ENCODE assay signal across 8 cellular contexts in the genomic region with DNA sequence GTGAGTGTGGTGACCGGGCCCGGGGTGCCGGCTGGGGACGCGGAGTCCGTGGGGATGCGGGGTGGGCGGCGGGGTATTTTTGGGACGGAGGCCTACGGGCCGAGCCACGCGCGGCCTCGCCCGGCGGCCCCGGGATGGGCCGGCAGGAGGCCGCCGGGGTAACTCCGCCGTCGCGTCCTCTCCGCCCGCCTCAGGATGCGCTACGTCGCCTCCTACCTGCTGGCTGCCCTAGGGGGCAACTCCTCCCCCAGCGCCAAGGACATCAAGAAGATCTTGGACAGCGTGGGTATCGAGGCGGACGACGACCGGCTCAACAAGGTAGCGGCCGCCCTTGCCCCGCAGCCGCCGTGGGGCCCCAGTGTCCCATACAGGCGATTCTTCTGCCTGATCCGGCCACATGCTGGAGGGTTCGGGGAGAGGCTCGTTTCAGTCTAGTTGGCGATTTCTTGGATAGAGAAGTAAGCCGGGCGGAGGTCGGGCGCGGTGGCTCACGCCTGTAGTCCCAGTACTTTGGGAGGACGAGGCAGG. TPM values are rescaled to one million over a fixed set of nuclear protein-coding genes. Genes with fewer than 3 reads are reported as not detected.
DNase-seq lines count a peak whose midpoint lies in the region; ATAC-seq and TF ChIP-seq lines count a peak whose summit lies in the region.

No MANE protein-coding gene starts in this region.

- CTCF ChIA-PET in HCT116 (lab: Charles Lee) = interaction anchor here (1.0 kb wide), 1 partner anchor 28 kb away, joined by 7 read pairs; no protein-coding TSS in a partner anchor

- no TSS peak for BruUV-seq in HCT116 (replicated peaks; lab: Mats Ljungman, UMichigan)

- H3K4me3 ChIP-seq in AG10803 (ENCODE audit: low read length) (peak overlapping the region; percentile 90), HCT116 (replicated peaks in 1 of 2; ENCODE audit: low read depth in 1 of 2, low read length in 2 of 2) (peak overlapping the region; percentile 82 to 97), testis (peak overlapping the region; percentile 88 to 96)

- ATAC-seq in HCT116 = no peak

- H3K36me3 Mint-ChIP-seq in activated naive CD4-positive, alpha-beta T cell treated with anti-CD3 and anti-CD28 coated beads, Interleukin-2, amount 50 U/mL, for 24 hours = peaks cover 16% of the 10 kb centered on the region
- no peaks in the 10 kb centered on the region for H3K36me3 Mint-ChIP-seq in immature natural killer cell

- H3K9me3 Mint-ChIP-seq in activated naive CD4-positive, alpha-beta T cell treated with anti-CD3 and anti-CD28 coated beads, Interleukin-2, amount 50 U/mL, for 24 hours = no peaks in the 10 kb centered on the region
- H3K9me3 Mint-ChIP-seq in immature natural killer cell = no peaks in the 10 kb centered on the region

- H3K27ac ChIP-seq in HCT116 (ENCODE audit: low read depth, low read length) (peak overlapping the region; percentile 93), testis (peak overlapping the region; percentile 96 to 98)

- H4K20me1 ChIP-seq in HCT116 (ENCODE audit: insufficient read depth) = peaks cover 17% of the 10 kb centered on the region; the same call in 1 of the 2 replicates

- H3K4me2 ChIP-seq in HCT116 (ENCODE audit: low read length) = peak overlapping the region; percentile 88

- peak overlapping the region; percentile 100 for H3K9ac ChIP-seq in HCT116 (ENCODE audit: low read length)

- peaks cover 17 to 52% of the 10 kb centered on the region in 2 experiments for H3K4me1 ChIP-seq in HCT116 (ENCODE audit: control insufficient read depth in 1 of 2, insufficient read depth in 2 of 2, low read length in 2 of 2)
- H3K4me1 ChIP-seq in testis = peaks cover 18% of the 10 kb centered on the region

- H3K36me3 ChIP-seq in HCT116 (ENCODE audit: control insufficient read depth in 1 of 2, insufficient read depth in 2 of 2, low read length in 2 of 2) = peaks cover 21 to 38% of the 10 kb centered on the region in 2 experiments
- H3K36me3 ChIP-seq in testis (ENCODE audit: low read depth, missing control alignments) = no peaks in the 10 kb centered on the region

- H3K9me2 ChIP-seq in HCT116 (ENCODE audit: insufficient read depth) = no peaks in the 10 kb centered on the region

- peaks cover 28% of the 10 kb centered on the region for H3K4me1 Mint-ChIP-seq in activated naive CD4-positive, alpha-beta T cell treated with anti-CD3 and anti-CD28 coated beads, Interleukin-2, amount 50 U/mL, for 24 hours
- H3K4me1 Mint-ChIP-seq in immature natural killer cell = peaks cover 33 to 38% of the 10 kb centered on the region in 2 donors

- POLR2A ChIA-PET in HCT116 (lab: Charles Lee) = interaction anchor here (1.0 to 4.4 kb wide), 7 partner anchors 9 to 25 kb away, joined by 4 to 45 read pairs (median 9); a partner anchor contains a TSS

- TF ChIP-seq POLR2A in HCT116 (IDR thresholded peaks at IDR 0.05; ENCODE audit: borderline replicate concordance, extremely low read depth, insufficient read depth, insufficient read length) (no peak), testis (IDR thresholded peaks at IDR 0.05) (no peak)

- TF ChIP-seq RAD21 in HCT116 (IDR thresholded peaks at IDR 0.05; ENCODE audit: low read depth) = no peak

- WGBS in testis, 2 donors = 1 to 2% methylated on average over 17 to 36 of the region's 55 CpGs

- H3K79me2 ChIP-seq in HCT116 (ENCODE audit: insufficient read depth, low read length) = peaks cover 52% of the 10 kb centered on the region

- H3K4me3 Mint-ChIP-seq in activated naive CD4-positive, alpha-beta T cell treated with anti-CD3 and anti-CD28 coated beads, Interleukin-2, amount 50 U/mL, for 24 hours = peak overlapping the region; percentile 93
- peak overlapping the region; percentile 94 to 98 (median 95) for H3K4me3 Mint-ChIP-seq in immature natural killer cell

- H2AFZ ChIP-seq in HCT116 (ENCODE audit: low read depth, low read length, poor library complexity, severe bottlenecking) = no peak overlapping the region

- in situ Hi-C loops in KBM-7 (cut with MboI; ENCODE audit: low pct_unique_long_range_greater_than_20kb, low sequenced_read_pairs) = no loop called here

- no peak for TF ChIP-seq CTCF in AG10803 (conservative IDR thresholded peaks at IDR 0.05; ENCODE audit: low read length)
- TF ChIP-seq CTCF in HCT116 (IDR thresholded peaks at IDR 0.05 in 2 of 3, conservative IDR thresholded peaks at IDR 0.05 in 1 of 3; ENCODE audit: borderline replicate concordance in 1 of 3, insufficient read depth in 1 of 3, low read depth in 2 of 3, low read length in 2 of 3) = no peak
- TF ChIP-seq CTCF in testis (IDR thresholded peaks at IDR 0.05) = peak in 1 of 3 experiments; percentile 18

- H3K27ac Mint-ChIP-seq in activated naive CD4-positive, alpha-beta T cell treated with anti-CD3 and anti-CD28 coated beads, Interleukin-2, amount 50 U/mL, for 24 hours = peak overlapping the region; percentile 98
- H3K27ac Mint-ChIP-seq in immature natural killer cell = peak overlapping the region; percentile 96 to 99 (median 98)

- intact Hi-C loops in HCT116 (cut with micrococcal nuclease) (no loop called here), testis (cut with DNase I; ENCODE audit: low total_unique reads) (no loop called here)

- H3K27me3 Mint-ChIP-seq in activated naive CD4-positive, alpha-beta T cell treated with anti-CD3 and anti-CD28 coated beads, Interleukin-2, amount 50 U/mL, for 24 hours = no peaks in the 10 kb centered on the region
- peaks cover 5 to 21% (median 9%) of the 10 kb centered on the region in 3 donors for H3K27me3 Mint-ChIP-seq in immature natural killer cell (ENCODE audit: low read depth in 3 of 3)

- RAD21 ChIA-PET in HCT116 (lab: Charles Lee; ENCODE audit: low non-redundant PET in 1 of 2, low total read pairs in 2 of 2, uncharacterized antibody in 2 of 2, unreplicated experiment in 2 of 2) = no interaction called here

- H3K27me3 ChIP-seq in HCT116 (ENCODE audit: insufficient read depth, low read length) = no peaks in the 10 kb centered on the region
- H3K27me3 ChIP-seq in testis = no peaks in the 10 kb centered on the region

- no peak for DNase-seq in AG10803 (ENCODE audit: low read depth)
- no peak for DNase-seq in HCT116 (ENCODE audit: low read depth, low spot score)
- no peak for DNase-seq in immature natural killer cell
- no peak for DNase-seq in testis
- DNase-seq in KBM-7 = no peak
- no peak for DNase-seq in DMS 273 treated with DMSO at 0.1 percent for 48 hours (lab: John Stamatoyannopoulos, UW)
- no peak for DNase-seq in 8988T

- H3K9me3 ChIP-seq in HCT116 (ENCODE audit: control insufficient read depth in 1 of 2, insufficient read depth in 1 of 2, low read depth in 1 of 2, low read length in 2 of 2) (no peaks in the 10 kb centered on the region), testis (no peaks in the 10 kb centered on the region)

TF ChIP-seq in HCT116, 20 proteins besides CTCF, POLR2A, EP300 and RAD21 (continues in another document):
- TF ChIP-seq EZH2 (IDR thresholded peaks at IDR 0.05) (no peak), ELF1 (IDR thresholded peaks at IDR 0.05; ENCODE audit: borderline replicate concordance, low read depth) (no peak), POLR2AphosphoS5 (IDR thresholded peaks at IDR 0.05; ENCODE audit: low read depth, low read length) (no peak), ZFX (IDR thresholded peaks at IDR 0.05) (no peak; the same call in 1 of the 2 replicates), TCF7L2 (IDR thresholded peaks at IDR 0.05; ENCODE audit: borderline replicate concordance, extremely low read depth, insufficient read depth, insufficient read length) (no peak), EZH2phosphoT487 (IDR thresholded peaks at IDR 0.05; ENCODE audit: borderline replicate concordance) (no peak)
- TF ChIP-seq, protein P1, sequence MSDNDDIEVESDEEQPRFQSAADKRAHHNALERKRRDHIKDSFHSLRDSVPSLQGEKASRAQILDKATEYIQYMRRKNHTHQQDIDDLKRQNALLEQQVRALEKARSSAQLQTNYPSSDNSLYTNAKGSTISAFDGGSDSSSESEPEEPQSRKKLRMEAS (IDR thresholded peaks at IDR 0.05) = no peak

RNA-seq across cellular contexts. Expression of a gene that starts 0.3 kb away (rescaled TPM):
- total RNA-seq in HCT116 (2021; ENCODE audit: unreplicated experiment) (3,615 TPM), testis (100 to 1,000 TPM; 193 to 864 TPM)
- polyA plus RNA-seq in HCT116 (2012) = 3,759 and 4,714 TPM in 2 replicates
- polyA plus RNA-seq in immature natural killer cell (1,000 to 10,000 TPM in 2 of 3 donors, 100 to 1,000 TPM in 1; 640 to 2,076 (median 1,474) TPM), testis (ENCODE audit: insufficient read depth, low read depth, low replicate concordance) (943 TPM)

RNA-seq across cellular contexts. Expression of a gene that starts 5.1 kb away (rescaled TPM):
- total RNA-seq in HCT116 (2021; ENCODE audit: unreplicated experiment) = 41.5 TPM
- 28.2 and 28.3 TPM in 2 replicates for polyA plus RNA-seq in HCT116 (2012)
- 1 to 10 TPM; 2.6 to 7.7 (median 2.7) TPM for polyA plus RNA-seq in immature natural killer cell
- total RNA-seq in testis = 10 to 100 TPM; 50.7 to 59.3 TPM
- 17.6 TPM for polyA plus RNA-seq in testis (ENCODE audit: insufficient read depth, low read depth, low replicate concordance)

RNA-seq across cellular contexts. Expression of a gene that starts 8.6 kb away (rescaled TPM):
- 124 TPM for total RNA-seq in HCT116 (2021; ENCODE audit: unreplicated experiment)
- polyA plus RNA-seq in HCT116 (2012) = 115 and 142 TPM in 2 replicates
- 10 to 100 TPM; 10.9 to 42.3 (median 23.4) TPM for polyA plus RNA-seq in immature natural killer cell
- 100 to 1,000 TPM in 1 of 2 donors, 10 to 100 TPM in 1; 96.7 to 108 TPM for total RNA-seq in testis
- polyA plus RNA-seq in testis (ENCODE audit: insufficient read depth, low read depth, low replicate concordance) = 86.7 TPM

RNA-seq across cellular contexts. Expression of a gene that starts 12.0 kb away (rescaled TPM):
- 62.0 TPM for total RNA-seq in HCT116 (2021; ENCODE audit: unreplicated experiment)
- polyA plus RNA-seq in HCT116 (2012) = 39.4 and 52.2 TPM in 2 replicates
- polyA plus RNA-seq in immature natural killer cell = 10 to 100 TPM in 1 of 3 donors, 1 to 10 TPM in 2; 5.2 to 14.9 (median 7.7) TPM
- 10 to 100 TPM; 39.7 to 42.4 TPM for total RNA-seq in testis
- polyA plus RNA-seq in testis (ENCODE audit: insufficient read depth, low read depth, low replicate concordance) = 25.1 TPM

RNA-seq across cellular contexts. Expression of a gene that starts 17.6 kb away (rescaled TPM):
- total RNA-seq in HCT116 (2021; ENCODE audit: unreplicated experiment) (11.8 TPM), testis (1 to 10 TPM; 6.5 to 7.4 TPM)
- 9.1 and 10.2 TPM in 2 replicates for polyA plus RNA-seq in HCT116 (2012)
- polyA plus RNA-seq in immature natural killer cell (1 to 10 TPM in 1 of 3 donors, under 1 TPM in 1, not detected in 1; 0.74 to 2.2 TPM), testis (ENCODE audit: insufficient read depth, low read depth, low replicate concordance) (4.9 TPM)
